In the genomic region with DNA sequence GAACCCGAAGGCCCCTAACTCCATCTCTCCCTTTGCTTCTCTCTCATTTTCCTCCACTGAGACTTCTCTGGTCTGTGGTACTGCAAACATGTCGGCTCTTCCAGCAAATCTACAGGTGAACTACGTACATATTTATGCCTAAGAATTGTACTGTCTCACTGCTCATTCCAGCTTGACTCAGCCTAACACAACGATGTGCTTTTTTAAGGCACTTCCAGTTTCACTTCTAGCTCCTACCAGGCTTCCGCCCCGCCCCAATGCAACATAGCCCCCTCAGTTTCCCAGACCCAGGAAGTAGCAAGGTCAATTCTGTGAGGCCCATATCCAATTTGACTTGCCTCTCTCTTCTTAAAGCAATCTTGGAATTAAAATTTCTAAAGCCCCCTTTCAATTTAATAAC, we compare ENCODE assay signal across 8 cellular contexts.
DNase-seq lines count a peak whose midpoint lies in the region; ATAC-seq and TF ChIP-seq lines count a peak whose summit lies in the region.

No MANE protein-coding gene starts in this region.

- intact Hi-C loops in CD8-positive, alpha-beta T cell (cut with DNase I, micrococcal nuclease), result loop anchor here (2.0 to 5.0 kb wide), 2 partner anchors 16 to 69 kb away; partner anchors contain the start of gene RNF38 (in 1 of the 2)
- intact Hi-C loops in vagina (cut with DNase I), result no loop called here

- no peaks in the 10 kb centered on the region for H3K36me3 ChIP-seq in CD8-positive, alpha-beta T cell (ENCODE audit: insufficient read depth, low read length)
- H3K36me3 ChIP-seq in esophagus (ENCODE audit: control insufficient read depth in 2 of 2, insufficient read depth in 2 of 2, low read length in 1 of 2) (no peaks in the 10 kb centered on the region), osteoblast (ENCODE audit: insufficient read depth, low read length) (no peaks in the 10 kb centered on the region), vagina (no peaks in the 10 kb centered on the region)

- no peak for TF ChIP-seq CTCF in CD8-positive, alpha-beta T cell (IDR thresholded peaks at IDR 0.05)
- no peak for TF ChIP-seq CTCF in osteoblast (IDR thresholded peaks at IDR 0.05; ENCODE audit: extremely low read depth, low read depth, low read length)
- no peak for TF ChIP-seq CTCF in vagina (IDR thresholded peaks at IDR 0.05)

- CTCF ChIA-PET in CD8-positive, alpha-beta T cell (lab: Charles Lee), result interaction anchor here (1.2 to 1.5 kb wide), 2 partner anchors 31 to 63 kb away, joined by 3 read pairs; no protein-coding TSS in a partner anchor

- peak overlapping the region; percentile 82 for H2AFZ ChIP-seq in osteoblast (ENCODE audit: low read length)

- H3K27ac Mint-ChIP-seq in CD8-positive, alpha-beta T cell, result peak overlapping the region; percentile 93

- TF ChIP-seq POLR2A in vagina (IDR thresholded peaks at IDR 0.05), result no peak

- H4K20me1 ChIP-seq in osteoblast (ENCODE audit: insufficient read depth, low read length), result no peaks in the 10 kb centered on the region

- H3K27ac ChIP-seq in CD8-positive, alpha-beta T cell (ENCODE audit: low read depth, low read length), result peak overlapping the region; percentile 55
- H3K27ac ChIP-seq in esophagus (ENCODE audit: low read depth in 2 of 2, low read length in 1 of 2) (peak overlapping the region; percentile 81 to 85), osteoblast (ENCODE audit: low read depth, low read length) (peak overlapping the region; percentile 73), vagina (peak overlapping the region; percentile 75)

- H3K4me1 Mint-ChIP-seq in CD8-positive, alpha-beta T cell (ENCODE audit: low read depth), result peaks cover 42% of the 10 kb centered on the region

- no peaks in the 10 kb centered on the region for H3K9me3 Mint-ChIP-seq in CD8-positive, alpha-beta T cell

- H3K4me1 ChIP-seq in CD8-positive, alpha-beta T cell (ENCODE audit: insufficient read depth, low read length), result peaks cover 20% of the 10 kb centered on the region
- peaks cover 0 to 2% of the 10 kb centered on the region in 2 donors for H3K4me1 ChIP-seq in esophagus (ENCODE audit: control insufficient read depth in 2 of 2, insufficient read depth in 2 of 2, low read length in 1 of 2)
- peaks cover 11% of the 10 kb centered on the region for H3K4me1 ChIP-seq in osteoblast (ENCODE audit: insufficient read depth, low read length)
- H3K4me1 ChIP-seq in vagina, result peaks cover 12% of the 10 kb centered on the region

- H3K4me2 ChIP-seq in osteoblast (ENCODE audit: insufficient read depth, low read length), result peak overlapping the region; percentile 89

- H3K27me3 ChIP-seq in CD8-positive, alpha-beta T cell (ENCODE audit: insufficient read depth, low read length), result no peaks in the 10 kb centered on the region
- H3K27me3 ChIP-seq in esophagus (ENCODE audit: control insufficient read depth in 1 of 2, insufficient read depth in 2 of 2, low read length in 2 of 2) (no peaks in the 10 kb centered on the region), osteoblast (ENCODE audit: insufficient read depth, low read length) (no peaks in the 10 kb centered on the region), vagina (no peaks in the 10 kb centered on the region)

- ATAC-seq in CD8-positive, alpha-beta T cell, result peak; percentile 98
- ATAC-seq in GM21447 (IDR thresholded peaks at IDR 0.05; ENCODE audit: unreplicated experiment), result peak; percentile 94

- POLR2A ChIA-PET in CD8-positive, alpha-beta T cell (lab: Charles Lee), result interaction anchor here (0.6 to 2.0 kb wide), 3 partner anchors 12 to 124 kb away, joined by 3 to 18 read pairs (median 8); no protein-coding TSS in a partner anchor

- no peaks in the 10 kb centered on the region for H3K9me3 ChIP-seq in CD8-positive, alpha-beta T cell (ENCODE audit: low read length)
- H3K9me3 ChIP-seq in esophagus (ENCODE audit: control insufficient read depth in 2 of 2, insufficient read depth in 1 of 2, low read depth in 1 of 2, low read length in 1 of 2), result no peaks in the 10 kb centered on the region
- H3K9me3 ChIP-seq in osteoblast (ENCODE audit: low read depth, low read length), result no peaks in the 10 kb centered on the region
- H3K9me3 ChIP-seq in vagina, result no peaks in the 10 kb centered on the region

- H3K79me2 ChIP-seq in osteoblast (ENCODE audit: insufficient read depth, low read length), result peaks cover 46% of the 10 kb centered on the region

- H3K27me3 Mint-ChIP-seq in CD8-positive, alpha-beta T cell (ENCODE audit: low read depth), result no peaks in the 10 kb centered on the region

- no peaks in the 10 kb centered on the region for H3K36me3 Mint-ChIP-seq in CD8-positive, alpha-beta T cell

- H3K4me3 Mint-ChIP-seq in CD8-positive, alpha-beta T cell, result peak overlapping the region; percentile 82

- DNase-seq in CD8-positive, alpha-beta T cell, result peak in 6 of 7 experiments; percentile 42 to 66 (median 59)
- DNase-seq in LoVo (ENCODE audit: low spot score) (peak; percentile 74), osteoblast (ENCODE audit: insufficient read length, low spot score, missing footprints) (peak; percentile 90), vagina (ENCODE audit: extremely low spot score in 2 of 2) (no peak), NCI-H1092 treated with DMSO at 0.1 percent for 48 hours (lab: John Stamatoyannopoulos, UW) (no peak)
- peak; percentile 59 for DNase-seq in activated CD8-positive, alpha-beta memory T cell treated with anti-CD3 and anti-CD28 coated beads, Interleukin-2, amount 50 U/mL, for 4 hours

- 7 to 18% methylated on average over 6 of the region's 6 CpGs for WGBS in esophagus, 2 donors

- H3K4me3 ChIP-seq in CD8-positive, alpha-beta T cell (ENCODE audit: low read depth, low read length), result peak overlapping the region; percentile 43
- H3K4me3 ChIP-seq in esophagus (ENCODE audit: low read depth in 1 of 2, low read length in 2 of 2) (peak overlapping the region; percentile 20 to 42), osteoblast (ENCODE audit: insufficient read depth, low read length) (peak overlapping the region; percentile 69), vagina (peak overlapping the region; percentile 30 to 42)

Comparison
In these comparisons a context has a peak if more than half of its experiments do, and no peak if none do; other contexts are left out.
1. DNase-seq: peak in CD8-positive, alpha-beta T cell (6 of 7), LoVo (single experiment), activated CD8-positive, alpha-beta memory T cell treated with anti-CD3 and anti-CD28 coated beads, Interleukin-2, amount 50 U/mL, for 4 hours (single experiment) and osteoblast (single experiment); none in vagina (0 of 2) and NCI-H1092 treated with DMSO at 0.1 percent for 48 hours (single experiment).
2. Peak in every context shown above with its lines, with median percentiles within 50 percentile points of each other: H3K27ac ChIP-seq and H3K4me3 ChIP-seq.